ENCODE assay signal across 15 cellular contexts in genomic region chr18:12625242-12625641, GRCh38.
"Had no signal": no experiment of that assay in that cellular context is flagged by ENCODE, and none has a peak within 500 bp of the region (broad histone marks: within the 10 kb centered on the region; RNA-seq: fewer than 3 reads in every experiment).

No MANE protein-coding gene starts in this region.

- H3K4me2 ChIP-seq: hepatocyte had no signal

- H3K27ac ChIP-seq: adrenal gland, dorsolateral prefrontal cortex, hepatocyte, psoas muscle, sigmoid colon, upper lobe of left lung had no signal

- H3K4me3 ChIP-seq: adrenal gland, dorsolateral prefrontal cortex, hepatocyte, psoas muscle, sigmoid colon, upper lobe of left lung had no signal

- ATAC-seq: activated CD8-positive, alpha-beta T cell treated with anti-CD3 and anti-CD28 coated beads, Interleukin-2, amount 10 ng/mL, durations not matched to agents 7 days and 5 days; activated T-helper 17 cell treated with anti-CD3 and anti-CD28 coated beads, Interleukin-2, amount 50 U/mL, for 72 hours; psoas muscle; stimulated activated naive CD8-positive, alpha-beta T cell treated with anti-CD3 and anti-CD28 coated beads, Interleukin-15, Interleukin-2, amounts not matched to agents 100 U/mL and 50 U/mL, for 24 hours had no signal

- DNase-seq: activated CD4-positive, alpha-beta T cell treated with anti-CD3 and anti-CD28 coated beads for 4 hours; activated CD8-positive, alpha-beta T cell treated with anti-CD3 and anti-CD28 coated beads, Interleukin-2, amount 10 ng/mL, durations not matched to agents 7 days and 5 days; activated naive CD4-positive, alpha-beta T cell treated with anti-CD3 and anti-CD28 coated beads for 36 hours; adrenal gland; dorsolateral prefrontal cortex; kidney glomerular epithelial cell; psoas muscle; sigmoid colon; stimulated activated CD4-positive, alpha-beta T cell treated with anti-CD3 and anti-CD28 coated beads, Interleukin-12 subunit alpha, Interleukin-12 subunit beta, amount 100 ng/mL, for 4 hours; stimulated activated CD4-positive, alpha-beta T cell treated with anti-CD3 and anti-CD28 coated beads, Interleukin-2, amount 100 ng/mL, for 48 hours; stimulated activated naive CD8-positive, alpha-beta T cell treated with anti-CD3 and anti-CD28 coated beads, Interleukin-15, Interleukin-2, amounts not matched to agents 100 U/mL and 50 U/mL, for 24 hours; T-helper 1 cell; upper lobe of left lung had no signal

- H3K36me3 ChIP-seq: adrenal gland, sigmoid colon, upper lobe of left lung had no signal

- H2AFZ ChIP-seq: hepatocyte had no signal

- H3K9me3 ChIP-seq: adrenal gland, psoas muscle, sigmoid colon, upper lobe of left lung had no signal

- H3K4me1 ChIP-seq: psoas muscle, sigmoid colon, upper lobe of left lung had no signal

- H3K27me3 ChIP-seq: adrenal gland, dorsolateral prefrontal cortex, hepatocyte, sigmoid colon, upper lobe of left lung had no signal
